ENCODE assay signal across 25 cellular contexts in the genomic region with DNA sequence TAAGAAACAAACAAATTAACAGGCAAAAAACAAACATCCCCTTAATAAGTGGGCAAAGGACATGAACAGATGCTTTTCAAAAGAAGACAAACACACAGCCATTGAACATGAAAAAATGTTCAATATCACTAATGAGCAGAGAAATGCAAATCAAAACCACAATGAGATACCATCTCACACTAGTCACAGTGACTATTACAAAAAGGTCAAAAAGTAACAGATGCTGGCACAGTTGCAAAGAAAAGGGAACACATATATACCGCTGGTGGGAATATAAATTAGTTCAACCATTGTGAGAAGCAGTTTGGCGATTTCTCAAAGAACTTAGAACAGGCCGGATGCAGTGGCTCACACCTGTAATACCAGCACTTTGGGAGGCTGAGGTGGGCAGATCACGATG.
DNase-seq lines count a peak whose midpoint lies in the region; ATAC-seq and TF ChIP-seq lines count a peak whose summit lies in the region.
"Had no signal": no experiment of that assay in that cellular context is flagged by ENCODE, and none has a peak within 500 bp of the region (broad histone marks: within the 10 kb centered on the region; RNA-seq: fewer than 3 reads in every experiment).

No MANE protein-coding gene starts in this region.

- no peaks in the 10 kb centered on the region for H3K9me3 ChIP-seq in right lobe of liver

- no peak overlapping the region for H3K27ac ChIP-seq in right lobe of liver
- H3K27ac ChIP-seq: dorsolateral prefrontal cortex, SK-N-MC, skin epidermis had no signal

- peak; percentile 56 for DNase-seq in AG10803 (ENCODE audit: low read depth)
- DNase-seq in HCEC 1CT: peak; percentile 54
- peak; percentile 63 for DNase-seq in OCI-M1 (lab: John Stamatoyannopoulos, UW)
- DNase-seq in fibroblast of peridontal ligament (ENCODE audit: extremely low read depth): peak; percentile 44
- no peak for DNase-seq in ecto neural progenitor cell (ENCODE audit: low spot score)
- no peak for DNase-seq in omental fat pad (ENCODE audit: low spot score)
- DNase-seq in right lobe of liver: no peak
- DNase-seq: activated CD4-positive, alpha-beta T cell treated with anti-CD3 and anti-CD28 coated beads, Interleukin-2, amount 50 U/mL, for 4 hours; activated CD8-positive, alpha-beta memory T cell treated with anti-CD3 and anti-CD28 coated beads, Interleukin-2, amount 10 ng/mL, durations not matched to agents 7 days and 5 days; activated T-cell treated with anti-CD3 and anti-CD28 coated beads, Interleukin-2, amount 50 U/mL, for 72 hours; cerebellar nuclear complex; DMS79 treated with DMSO at 0.1 percent for 48 hours; dorsolateral prefrontal cortex; H9; hypothalamus; left colon; NCI-H1092; NCI-H1694; NCI-H774; occipital lobe; stimulated activated naive CD4-positive, alpha-beta T cell had no signal

- intact Hi-C loops in right lobe of liver (cut with DNase I): no loop called here

- TF ChIP-seq POLR2A in right lobe of liver (IDR thresholded peaks at IDR 0.05): no peak

- ATAC-seq in GM18517 (IDR thresholded peaks at IDR 0.05; ENCODE audit: unreplicated experiment) (no peak), omental fat pad (ENCODE audit: low FRiP score) (no peak), right lobe of liver (no peak)
- ATAC-seq: activated CD8-positive, alpha-beta memory T cell treated with anti-CD3 and anti-CD28 coated beads, Interleukin-2, amount 10 ng/mL, durations not matched to agents 7 days and 5 days; activated T-cell treated with anti-CD3 and anti-CD28 coated beads, Interleukin-2, amount 50 U/mL, for 72 hours; left colon; natural killer cell treated with Interleukin-12 subunit alpha and Interleukin-12 subunit beta and Interleukin-15 and Interleukin-18, amount 100 ng/mL, for 72 hours had no signal

- no peaks in the 10 kb centered on the region for H3K36me3 ChIP-seq in right lobe of liver

- no peak overlapping the region for H3K4me3 ChIP-seq in AG10803 (ENCODE audit: low read length)
- no peak overlapping the region for H3K4me3 ChIP-seq in right lobe of liver
- H3K4me3 ChIP-seq: dorsolateral prefrontal cortex, SK-N-MC, skin epidermis had no signal

- TF ChIP-seq CTCF in AG10803 (conservative IDR thresholded peaks at IDR 0.05; ENCODE audit: low read length) (no peak), omental fat pad (IDR thresholded peaks at IDR 0.05) (no peak), right lobe of liver (IDR thresholded peaks at IDR 0.05) (no peak)

- WGBS in right lobe of liver (ENCODE audit: insufficient coverage, low coverage, low lambda C conversion rate, missing lambda C conversion rate): 63% methylated on average over 2 of the region's 4 CpGs

- H3K27me3 ChIP-seq in right lobe of liver: no peaks in the 10 kb centered on the region
- H3K27me3 ChIP-seq: dorsolateral prefrontal cortex had no signal

- H3K4me1 ChIP-seq in right lobe of liver: no peaks in the 10 kb centered on the region

Comparison
In these comparisons a context has a peak if more than half of its experiments do, and no peak if none do; other contexts are left out.
1. DNase-seq: peak in AG10803 (single experiment), HCEC 1CT (single experiment), OCI-M1 (single experiment) and fibroblast of peridontal ligament (single experiment); none in ecto neural progenitor cell (single experiment), omental fat pad (single experiment) and right lobe of liver (0 of 3).